ENCODE assay signal across 8 cellular contexts in the genomic region with DNA sequence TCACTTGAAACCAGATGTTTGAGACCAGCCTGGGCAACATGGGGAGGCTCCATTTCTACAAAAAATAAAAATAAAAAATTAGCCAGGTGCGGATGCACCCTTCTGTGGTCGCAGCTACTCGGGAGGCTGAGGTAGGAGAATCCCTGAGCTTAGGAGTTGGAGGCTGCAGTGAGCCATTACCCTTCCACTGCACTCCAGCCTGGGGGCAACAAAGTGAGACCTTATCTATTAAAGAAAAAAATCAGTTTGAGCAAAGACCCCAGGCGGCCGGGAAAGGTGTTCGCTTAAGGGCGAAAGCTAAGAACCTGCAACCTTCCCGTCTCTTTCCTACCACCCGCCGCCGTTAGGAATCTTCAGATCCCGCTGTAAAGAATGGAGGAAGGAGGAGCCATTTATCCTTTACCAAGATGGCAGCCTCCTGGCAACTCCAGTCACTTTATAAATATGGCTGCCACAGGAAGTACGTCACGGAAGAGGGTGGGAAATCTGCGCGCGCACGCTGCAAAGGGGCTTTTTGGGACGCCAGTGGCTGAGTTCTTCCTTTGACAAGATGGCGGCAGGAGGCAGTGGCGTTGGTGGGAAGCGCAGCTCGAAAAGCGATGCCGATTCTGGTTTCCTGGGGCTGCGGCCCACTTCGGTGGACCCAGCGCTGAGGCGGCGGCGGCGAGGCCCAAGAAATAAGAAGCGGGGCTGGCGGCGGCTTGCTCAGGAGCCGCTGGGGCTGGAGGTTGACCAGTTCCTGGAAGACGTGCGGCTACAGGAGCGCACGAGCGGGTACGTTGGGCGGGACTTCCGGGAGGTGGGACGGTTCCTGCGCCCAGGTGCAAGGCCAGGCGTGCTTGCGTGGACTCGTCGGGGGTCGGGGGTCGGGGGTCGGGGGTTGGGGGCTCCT. TPM values are rescaled to one million over a fixed set of nuclear protein-coding genes. Genes with fewer than 3 reads are reported as not detected.
DNase-seq lines count a peak whose midpoint lies in the region; ATAC-seq lines count a peak whose summit lies in the region.

A gene (plus strand): TSS at position 537 of the 892 bp plus-strand sequence. CDS start 14 bp downstream, at position 551.

- peaks cover 23% of the 10 kb centered on the region for H3K36me3 ChIP-seq in CD4-positive, alpha-beta memory T cell (ENCODE audit: insufficient read depth, low read length)

- intact Hi-C loops in CD4-positive, alpha-beta memory T cell (cut with micrococcal nuclease): loop anchor here (1.0 to 10.0 kb wide), 5 partner anchors 33 to 396 kb away; a partner anchor contains a TSS

- CTCF ChIA-PET in CD4-positive, alpha-beta memory T cell (lab: Charles Lee; ENCODE audit: partially characterized antibody): interaction anchor here (0.5 to 4.7 kb wide), 7 partner anchors 22 to 310 kb away, joined by 3 to 44 read pairs (median 3); a partner anchor contains a TSS

- H3K36me3 Mint-ChIP-seq in CD4-positive, alpha-beta memory T cell: peaks cover 10 to 26% of the 10 kb centered on the region in 2 donors

- peaks cover 0 to 3% of the 10 kb centered on the region in 2 donors for H3K27me3 Mint-ChIP-seq in CD4-positive, alpha-beta memory T cell

- POLR2A ChIA-PET in CD4-positive, alpha-beta memory T cell (lab: Charles Lee; ENCODE audit: partially characterized antibody): interaction anchor here (0.5 to 2.8 kb wide), 17 partner anchors 10 to 1394 kb away, joined by 3 to 14 read pairs (median 3); a partner anchor contains a TSS

- peak within 1 kb of the TSS; percentile 98 for H3K27ac ChIP-seq in CD4-positive, alpha-beta memory T cell (ENCODE audit: low read depth, low read length)

- H3K9me3 Mint-ChIP-seq in CD4-positive, alpha-beta memory T cell: no peaks in the 10 kb centered on the region

- no peaks in the 10 kb centered on the region for H3K9me3 ChIP-seq in CD4-positive, alpha-beta memory T cell (ENCODE audit: control insufficient read depth in 1 of 2, low read length in 2 of 2)

- peak within 1 kb of the TSS; percentile 97 to 100 (median 99) for H3K4me3 Mint-ChIP-seq in CD4-positive, alpha-beta memory T cell

- DNase-seq in CD4-positive, alpha-beta memory T cell: peak; percentile 97 to 98 (median 97)
- DNase-seq in HT1080 (ENCODE audit: low read depth) (peak; percentile 94), NOMO-1 (lab: John Stamatoyannopoulos, UW; ENCODE audit: unreplicated experiment in 2 of 2) (peak; percentile 79 to 89), lung microvascular endothelial cell (ENCODE audit: low read depth in 2 of 2) (peak; percentile 98)
- DNase-seq in activated CD8-positive, alpha-beta memory T cell treated with anti-CD3 and anti-CD28 coated beads for 24 hours: peak; percentile 99
- peak; percentile 94 for DNase-seq in effector CD8-positive, alpha-beta T cell (lab: John Stamatoyannopoulos, UW)
- DNase-seq in stimulated activated CD4-positive, alpha-beta T cell treated with anti-CD3 and anti-CD28 coated beads, TNF-alpha, amount 100 ng/mL, for 4 hours (ENCODE audit: low read depth in 3 of 3): peak; percentile 91 to 98 (median 94)

- no peaks in the 10 kb centered on the region for H3K27me3 ChIP-seq in CD4-positive, alpha-beta memory T cell (ENCODE audit: insufficient read depth, low read length)

- ATAC-seq in GM19468 (IDR thresholded peaks at IDR 0.05; ENCODE audit: extremely low read depth, unreplicated experiment): peak; percentile 45

- peak within 1 kb of the TSS; percentile 7 to 91 for H3K4me3 ChIP-seq in CD4-positive, alpha-beta memory T cell (ENCODE audit: low read length in 2 of 2)

- H3K4me1 ChIP-seq in CD4-positive, alpha-beta memory T cell (ENCODE audit: insufficient read depth, low read length): peaks cover 54% of the 10 kb centered on the region

- H3K27ac Mint-ChIP-seq in CD4-positive, alpha-beta memory T cell: peak within 1 kb of the TSS; percentile 98 to 100 (median 100)

- peaks cover 18 to 49% (median 30%) of the 10 kb centered on the region in 4 donors for H3K4me1 Mint-ChIP-seq in CD4-positive, alpha-beta memory T cell

RNA-seq across cellular contexts. Expression of the gene that starts here (rescaled TPM):
- total RNA-seq in CD4-positive, alpha-beta memory T cell: 100 to 1,000 TPM; 863 to 875 TPM
- polyA plus RNA-seq in CD4-positive, alpha-beta memory T cell: 100 to 1,000 TPM; 156 to 225 TPM
- 87.2 and 111 TPM in 2 replicates for total RNA-seq in HT1080 (2014; rRNA removed; shearing (Covaris generic))
- polyA plus RNA-seq in HT1080 (2015; cell fraction: cytosol; rRNA removed): 274 and 285 TPM in 2 replicates
- polyA plus RNA-seq in HT1080 (2015; cell fraction: nucleus; rRNA removed): 162 and 173 TPM in 2 replicates
- total RNA-seq in lung microvascular endothelial cell: 69.5 and 115 TPM in 2 replicates

Comparison
In these comparisons a context has a peak if more than half of its experiments do, and no peak if none do; other contexts are left out.
1. Peak in every context shown above with its lines: DNase-seq, ATAC-seq, H3K4me3 ChIP-seq and H3K27ac ChIP-seq.